In the genomic region with DNA sequence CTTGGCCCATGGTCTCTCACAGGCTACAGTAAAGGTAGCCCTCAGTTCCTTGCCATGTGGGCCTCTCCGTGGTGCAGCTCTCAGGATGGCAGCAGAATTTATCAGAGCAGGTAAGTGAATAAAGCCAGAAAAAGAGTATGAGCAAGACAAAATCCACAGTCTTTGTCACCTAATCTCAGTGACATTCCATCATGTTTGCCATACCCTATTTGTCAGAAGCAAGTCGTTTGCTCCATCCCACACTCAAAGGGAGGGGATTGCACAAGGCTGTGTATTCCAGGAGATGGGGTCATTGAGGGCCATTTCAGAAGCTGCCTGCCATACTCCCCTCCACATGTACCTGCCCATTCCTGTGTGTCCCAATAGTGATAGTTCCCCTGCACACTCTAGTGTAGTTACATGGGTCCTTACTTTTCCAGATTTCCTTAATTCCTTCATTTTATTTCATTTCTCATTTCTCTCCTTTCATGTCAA, we compare ENCODE assay signal across 1 cellular context.
A peak's percentile ranks its signal among the peaks of the same experiment; 100 is the strongest.
TF ChIP-seq lines count a peak whose summit lies in the region.

No MANE protein-coding gene starts in this region.

TF ChIP-seq in HepG2, 621 proteins besides CTCF, POLR2A, EP300 and RAD21 (continued from another document and continues in another):
- TF ChIP-seq ATRX (CRISPR knock-in tag; IDR thresholded peaks at IDR 0.05; ENCODE audit: borderline replicate concordance) (no peak), ZNF256 (CRISPR knock-in tag; conservative IDR thresholded peaks at IDR 0.05) (no peak), JUN (CRISPR knock-in tag; IDR thresholded peaks at IDR 0.05) (0 out of 2 replicates have a peak, but pooled peaks have one; percentile 15), PRPF4 (IDR thresholded peaks at IDR 0.05; ENCODE audit: low read depth, low read length, poor library complexity, severe bottlenecking) (no peak), DMAP1 (CRISPR knock-in tag; IDR thresholded peaks at IDR 0.05) (0 out of 2 replicates have a peak, but pooled peaks have one; percentile 13), KDM3A (CRISPR knock-in tag; IDR thresholded peaks at IDR 0.05; ENCODE audit: low read depth) (no peak), CBX5 (CRISPR knock-in tag; IDR thresholded peaks at IDR 0.05; ENCODE audit: borderline replicate concordance) (peak; percentile 97), NKX3-1 (CRISPR knock-in tag; IDR thresholded peaks at IDR 0.05) (0 out of 2 replicates have a peak, but pooled peaks have one; percentile 23), ARHGAP35 (CRISPR knock-in tag; IDR thresholded peaks at IDR 0.05; ENCODE audit: borderline replicate concordance) (no peak), HMGA1 (CRISPR knock-in tag; conservative IDR thresholded peaks at IDR 0.05) (no peak), SAP130 (CRISPR knock-in tag; IDR thresholded peaks at IDR 0.05; ENCODE audit: low read depth) (peak; percentile 83), MAFK (conservative IDR thresholded peaks at IDR 0.05 in 1 of 2, IDR thresholded peaks at IDR 0.05 in 1 of 2; ENCODE audit: low read length in 2 of 2) (no peak), GLI4 (CRISPR knock-in tag; IDR thresholded peaks at IDR 0.05; ENCODE audit: borderline replicate concordance) (no peak), ZNF501 (CRISPR knock-in tag; IDR thresholded peaks at IDR 0.05) (0 out of 2 replicates have a peak, but pooled peaks have one; percentile 48), EED (CRISPR knock-in tag; IDR thresholded peaks at IDR 0.05) (no peak), ZNF446 (CRISPR knock-in tag; IDR thresholded peaks at IDR 0.05) (no peak), NFE2L1 (CRISPR knock-in tag; IDR thresholded peaks at IDR 0.05; ENCODE audit: borderline replicate concordance) (no peak)
- TF ChIP-seq, protein P1, sequence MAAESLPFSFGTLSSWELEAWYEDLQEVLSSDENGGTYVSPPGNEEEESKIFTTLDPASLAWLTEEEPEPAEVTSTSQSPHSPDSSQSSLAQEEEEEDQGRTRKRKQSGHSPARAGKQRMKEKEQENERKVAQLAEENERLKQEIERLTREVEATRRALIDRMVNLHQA (CRISPR knock-in tag; IDR thresholded peaks at IDR 0.05), result no peak
- TF ChIP-seq, protein P2, sequence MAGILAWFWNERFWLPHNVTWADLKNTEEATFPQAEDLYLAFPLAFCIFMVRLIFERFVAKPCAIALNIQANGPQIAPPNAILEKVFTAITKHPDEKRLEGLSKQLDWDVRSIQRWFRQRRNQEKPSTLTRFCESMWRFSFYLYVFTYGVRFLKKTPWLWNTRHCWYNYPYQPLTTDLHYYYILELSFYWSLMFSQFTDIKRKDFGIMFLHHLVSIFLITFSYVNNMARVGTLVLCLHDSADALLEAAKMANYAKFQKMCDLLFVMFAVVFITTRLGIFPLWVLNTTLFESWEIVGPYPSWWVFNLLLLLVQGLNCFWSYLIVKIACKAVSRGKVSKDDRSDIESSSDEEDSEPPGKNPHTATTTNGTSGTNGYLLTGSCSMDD (CRISPR knock-in tag; IDR thresholded peaks at IDR 0.05), result no peak
- TF ChIP-seq, protein P3, sequence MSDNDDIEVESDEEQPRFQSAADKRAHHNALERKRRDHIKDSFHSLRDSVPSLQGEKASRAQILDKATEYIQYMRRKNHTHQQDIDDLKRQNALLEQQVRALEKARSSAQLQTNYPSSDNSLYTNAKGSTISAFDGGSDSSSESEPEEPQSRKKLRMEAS (IDR thresholded peaks at IDR 0.05), result peak; percentile 61; the same call in 1 of the 2 replicates
- TF ChIP-seq, protein P4, sequence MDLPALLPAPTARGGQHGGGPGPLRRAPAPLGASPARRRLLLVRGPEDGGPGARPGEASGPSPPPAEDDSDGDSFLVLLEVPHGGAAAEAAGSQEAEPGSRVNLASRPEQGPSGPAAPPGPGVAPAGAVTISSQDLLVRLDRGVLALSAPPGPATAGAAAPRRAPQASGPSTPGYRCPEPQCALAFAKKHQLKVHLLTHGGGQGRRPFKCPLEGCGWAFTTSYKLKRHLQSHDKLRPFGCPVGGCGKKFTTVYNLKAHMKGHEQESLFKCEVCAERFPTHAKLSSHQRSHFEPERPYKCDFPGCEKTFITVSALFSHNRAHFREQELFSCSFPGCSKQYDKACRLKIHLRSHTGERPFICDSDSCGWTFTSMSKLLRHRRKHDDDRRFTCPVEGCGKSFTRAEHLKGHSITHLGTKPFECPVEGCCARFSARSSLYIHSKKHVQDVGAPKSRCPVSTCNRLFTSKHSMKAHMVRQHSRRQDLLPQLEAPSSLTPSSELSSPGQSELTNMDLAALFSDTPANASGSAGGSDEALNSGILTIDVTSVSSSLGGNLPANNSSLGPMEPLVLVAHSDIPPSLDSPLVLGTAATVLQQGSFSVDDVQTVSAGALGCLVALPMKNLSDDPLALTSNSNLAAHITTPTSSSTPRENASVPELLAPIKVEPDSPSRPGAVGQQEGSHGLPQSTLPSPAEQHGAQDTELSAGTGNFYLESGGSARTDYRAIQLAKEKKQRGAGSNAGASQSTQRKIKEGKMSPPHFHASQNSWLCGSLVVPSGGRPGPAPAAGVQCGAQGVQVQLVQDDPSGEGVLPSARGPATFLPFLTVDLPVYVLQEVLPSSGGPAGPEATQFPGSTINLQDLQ (CRISPR knock-in tag; IDR thresholded peaks at IDR 0.05), result no peak
- TF ChIP-seq, protein P5, sequence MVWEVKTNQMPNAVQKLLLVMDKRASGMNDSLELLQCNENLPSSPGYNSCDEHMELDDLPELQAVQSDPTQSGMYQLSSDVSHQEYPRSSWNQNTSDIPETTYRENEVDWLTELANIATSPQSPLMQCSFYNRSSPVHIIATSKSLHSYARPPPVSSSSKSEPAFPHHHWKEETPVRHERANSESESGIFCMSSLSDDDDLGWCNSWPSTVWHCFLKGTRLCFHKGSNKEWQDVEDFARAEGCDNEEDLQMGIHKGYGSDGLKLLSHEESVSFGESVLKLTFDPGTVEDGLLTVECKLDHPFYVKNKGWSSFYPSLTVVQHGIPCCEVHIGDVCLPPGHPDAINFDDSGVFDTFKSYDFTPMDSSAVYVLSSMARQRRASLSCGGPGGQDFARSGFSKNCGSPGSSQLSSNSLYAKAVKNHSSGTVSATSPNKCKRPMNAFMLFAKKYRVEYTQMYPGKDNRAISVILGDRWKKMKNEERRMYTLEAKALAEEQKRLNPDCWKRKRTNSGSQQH (CRISPR knock-in tag; IDR thresholded peaks at IDR 0.05; ENCODE audit: low read depth), result no peak
- TF ChIP-seq, protein P6, sequence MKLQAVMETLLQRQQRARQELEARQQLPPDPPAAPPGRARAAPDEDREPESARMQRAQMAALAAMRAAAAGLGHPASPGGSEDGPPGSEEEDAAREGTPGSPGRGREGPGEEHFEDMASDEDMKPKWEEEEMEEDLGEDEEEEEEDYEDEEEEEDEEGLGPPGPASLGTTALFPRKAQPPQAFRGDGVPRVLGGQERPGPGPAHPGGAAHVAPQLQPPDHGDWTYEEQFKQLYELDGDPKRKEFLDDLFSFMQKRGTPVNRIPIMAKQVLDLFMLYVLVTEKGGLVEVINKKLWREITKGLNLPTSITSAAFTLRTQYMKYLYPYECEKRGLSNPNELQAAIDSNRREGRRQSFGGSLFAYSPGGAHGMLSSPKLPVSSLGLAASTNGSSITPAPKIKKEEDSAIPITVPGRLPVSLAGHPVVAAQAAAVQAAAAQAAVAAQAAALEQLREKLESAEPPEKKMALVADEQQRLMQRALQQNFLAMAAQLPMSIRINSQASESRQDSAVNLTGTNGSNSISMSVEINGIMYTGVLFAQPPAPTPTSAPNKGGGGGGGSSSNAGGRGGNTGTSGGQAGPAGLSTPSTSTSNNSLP (IDR thresholded peaks at IDR 0.05; ENCODE audit: low read depth, low read length), result peak; percentile 65
- TF ChIP-seq, protein P7, sequence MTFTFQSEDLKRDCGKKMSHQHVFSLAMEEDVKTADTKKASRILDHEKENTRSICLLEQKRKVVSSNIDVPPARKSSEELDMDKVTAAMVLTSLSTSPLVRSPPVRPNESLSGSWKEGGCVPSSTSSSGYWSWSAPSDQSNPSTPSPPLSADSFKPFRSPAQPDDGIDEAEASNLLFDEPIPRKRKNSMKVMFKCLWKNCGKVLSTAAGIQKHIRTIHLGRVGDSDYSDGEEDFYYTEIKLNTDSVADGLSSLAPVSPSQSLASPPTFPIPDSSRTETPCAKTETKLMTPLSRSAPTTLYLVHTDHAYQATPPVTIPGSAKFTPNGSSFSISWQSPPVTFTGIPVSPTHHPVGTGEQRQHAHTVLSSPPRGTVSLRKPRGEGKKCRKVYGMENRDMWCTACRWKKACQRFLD (CRISPR knock-in tag; IDR thresholded peaks at IDR 0.05; ENCODE audit: borderline replicate concordance), result no peak
- TF ChIP-seq, protein P8, sequence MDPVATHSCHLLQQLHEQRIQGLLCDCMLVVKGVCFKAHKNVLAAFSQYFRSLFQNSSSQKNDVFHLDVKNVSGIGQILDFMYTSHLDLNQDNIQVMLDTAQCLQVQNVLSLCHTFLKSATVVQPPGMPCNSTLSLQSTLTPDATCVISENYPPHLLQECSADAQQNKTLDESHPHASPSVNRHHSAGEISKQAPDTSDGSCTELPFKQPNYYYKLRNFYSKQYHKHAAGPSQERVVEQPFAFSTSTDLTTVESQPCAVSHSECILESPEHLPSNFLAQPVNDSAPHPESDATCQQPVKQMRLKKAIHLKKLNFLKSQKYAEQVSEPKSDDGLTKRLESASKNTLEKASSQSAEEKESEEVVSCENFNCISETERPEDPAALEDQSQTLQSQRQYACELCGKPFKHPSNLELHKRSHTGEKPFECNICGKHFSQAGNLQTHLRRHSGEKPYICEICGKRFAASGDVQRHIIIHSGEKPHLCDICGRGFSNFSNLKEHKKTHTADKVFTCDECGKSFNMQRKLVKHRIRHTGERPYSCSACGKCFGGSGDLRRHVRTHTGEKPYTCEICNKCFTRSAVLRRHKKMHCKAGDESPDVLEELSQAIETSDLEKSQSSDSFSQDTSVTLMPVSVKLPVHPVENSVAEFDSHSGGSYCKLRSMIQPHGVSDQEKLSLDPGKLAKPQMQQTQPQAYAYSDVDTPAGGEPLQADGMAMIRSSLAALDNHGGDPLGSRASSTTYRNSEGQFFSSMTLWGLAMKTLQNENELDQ (CRISPR knock-in tag; IDR thresholded peaks at IDR 0.05; ENCODE audit: borderline replicate concordance), result no peak
- TF ChIP-seq, protein P9, sequence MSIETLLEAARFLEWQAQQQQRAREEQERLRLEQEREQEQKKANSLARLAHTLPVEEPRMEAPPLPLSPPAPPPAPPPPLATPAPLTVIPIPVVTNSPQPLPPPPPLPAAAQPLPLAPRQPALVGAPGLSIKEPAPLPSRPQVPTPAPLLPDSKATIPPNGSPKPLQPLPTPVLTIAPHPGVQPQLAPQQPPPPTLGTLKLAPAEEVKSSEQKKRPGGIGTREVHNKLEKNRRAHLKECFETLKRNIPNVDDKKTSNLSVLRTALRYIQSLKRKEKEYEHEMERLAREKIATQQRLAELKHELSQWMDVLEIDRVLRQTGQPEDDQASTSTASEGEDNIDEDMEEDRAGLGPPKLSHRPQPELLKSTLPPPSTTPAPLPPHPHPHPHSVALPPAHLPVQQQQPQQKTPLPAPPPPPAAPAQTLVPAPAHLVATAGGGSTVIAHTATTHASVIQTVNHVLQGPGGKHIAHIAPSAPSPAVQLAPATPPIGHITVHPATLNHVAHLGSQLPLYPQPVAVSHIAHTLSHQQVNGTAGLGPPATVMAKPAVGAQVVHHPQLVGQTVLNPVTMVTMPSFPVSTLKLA (IDR thresholded peaks at IDR 0.05), result no peak
- TF ChIP-seq, protein P10, sequence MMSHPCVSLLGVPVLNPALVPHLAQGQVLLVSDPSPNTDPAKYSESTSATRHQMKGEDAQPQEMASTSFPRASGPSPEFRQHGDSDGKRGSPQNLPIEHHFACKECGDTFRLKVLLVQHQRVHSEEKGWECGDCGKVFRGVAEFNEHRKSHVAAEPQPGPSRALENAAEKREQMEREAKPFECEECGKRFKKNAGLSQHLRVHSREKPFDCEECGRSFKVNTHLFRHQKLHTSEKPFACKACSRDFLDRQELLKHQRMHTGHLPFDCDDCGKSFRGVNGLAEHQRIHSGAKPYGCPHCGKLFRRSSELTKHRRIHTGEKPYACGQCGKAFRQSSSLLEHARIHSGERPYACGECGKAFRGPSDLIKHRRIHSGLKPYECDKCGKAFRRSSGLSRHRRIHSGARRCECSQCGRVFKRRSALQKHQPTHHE (CRISPR knock-in tag; IDR thresholded peaks at IDR 0.05; ENCODE audit: borderline replicate concordance), result peak; percentile 33; the same call in 1 of the 2 replicates
- TF ChIP-seq, protein P11, sequence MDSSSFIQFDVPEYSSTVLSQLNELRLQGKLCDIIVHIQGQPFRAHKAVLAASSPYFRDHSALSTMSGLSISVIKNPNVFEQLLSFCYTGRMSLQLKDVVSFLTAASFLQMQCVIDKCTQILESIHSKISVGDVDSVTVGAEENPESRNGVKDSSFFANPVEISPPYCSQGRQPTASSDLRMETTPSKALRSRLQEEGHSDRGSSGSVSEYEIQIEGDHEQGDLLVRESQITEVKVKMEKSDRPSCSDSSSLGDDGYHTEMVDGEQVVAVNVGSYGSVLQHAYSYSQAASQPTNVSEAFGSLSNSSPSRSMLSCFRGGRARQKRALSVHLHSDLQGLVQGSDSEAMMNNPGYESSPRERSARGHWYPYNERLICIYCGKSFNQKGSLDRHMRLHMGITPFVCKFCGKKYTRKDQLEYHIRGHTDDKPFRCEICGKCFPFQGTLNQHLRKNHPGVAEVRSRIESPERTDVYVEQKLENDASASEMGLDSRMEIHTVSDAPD (CRISPR knock-in tag; IDR thresholded peaks at IDR 0.05), result 0 out of 2 replicates have a peak, but pooled peaks have one; percentile 33
- TF ChIP-seq, protein P12, sequence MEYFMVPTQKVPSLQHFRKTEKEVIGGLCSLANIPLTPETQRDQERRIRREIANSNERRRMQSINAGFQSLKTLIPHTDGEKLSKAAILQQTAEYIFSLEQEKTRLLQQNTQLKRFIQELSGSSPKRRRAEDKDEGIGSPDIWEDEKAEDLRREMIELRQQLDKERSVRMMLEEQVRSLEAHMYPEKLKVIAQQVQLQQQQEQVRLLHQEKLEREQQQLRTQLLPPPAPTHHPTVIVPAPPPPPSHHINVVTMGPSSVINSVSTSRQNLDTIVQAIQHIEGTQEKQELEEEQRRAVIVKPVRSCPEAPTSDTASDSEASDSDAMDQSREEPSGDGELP (IDR thresholded peaks at IDR 0.05; ENCODE audit: borderline replicate concordance, low read depth), result peak; percentile 38; the same call in 1 of the 2 replicates
